17 cellular contexts compared by ENCODE assay signal in genomic region chr6:137792160-137793033, GRCh38.
DNase-seq lines count a peak whose midpoint lies in the region; ATAC-seq and TF ChIP-seq lines count a peak whose summit lies in the region.
"Had no signal": no experiment of that assay in that cellular context is flagged by ENCODE, and none has a peak within 500 bp of the region (broad histone marks: within the 10 kb centered on the region; RNA-seq: fewer than 3 reads in every experiment).

No MANE protein-coding gene starts in this region.

- no peak overlapping the region for H2AFZ ChIP-seq in smooth muscle cell (ENCODE audit: low read depth)
- no peak overlapping the region for H2AFZ ChIP-seq in osteoblast (ENCODE audit: low read length)

- no peak overlapping the region for H3K9ac ChIP-seq in smooth muscle cell (ENCODE audit: low read depth)

- TF ChIP-seq CTCF in smooth muscle cell (IDR thresholded peaks at IDR 0.05; ENCODE audit: borderline replicate concordance, insufficient read depth, poor library complexity, severe bottlenecking) (no peak), RWPE1 (conservative IDR thresholded peaks at IDR 0.05; ENCODE audit: low read depth) (no peak), osteoblast (IDR thresholded peaks at IDR 0.05; ENCODE audit: extremely low read depth, low read depth, low read length) (no peak)

- H3K27ac ChIP-seq in smooth muscle cell (ENCODE audit: low read depth) = peak overlapping the region; percentile 25
- no peak overlapping the region for H3K27ac ChIP-seq in RWPE1
- no peak overlapping the region for H3K27ac ChIP-seq in osteoblast (ENCODE audit: low read depth, low read length)
- H3K27ac ChIP-seq: prostate gland, tibial artery had no signal

- H3K4me2 ChIP-seq in smooth muscle cell (peak overlapping the region; percentile 34), osteoblast (ENCODE audit: insufficient read depth, low read length) (no peak overlapping the region)

- H3K9me3 ChIP-seq in smooth muscle cell (replicated peaks; ENCODE audit: low read depth) (no peaks in the 10 kb centered on the region), osteoblast (ENCODE audit: low read depth, low read length) (no peaks in the 10 kb centered on the region)
- H3K9me3 ChIP-seq: left ventricle myocardium inferior, prostate gland, tibial artery had no signal

- H3K4me1 Mint-ChIP-seq in activated CD4-positive, alpha-beta T cell treated with anti-CD3 and anti-CD28 coated beads, Interleukin-2, amount 10 ng/mL, durations not matched to agents 24 days and 14 days = peaks cover 64% of the 10 kb centered on the region
- peaks cover 62% of the 10 kb centered on the region for H3K4me1 Mint-ChIP-seq in T-helper 1 cell treated with Interleukin-12 subunit alpha and Interleukin-12 subunit beta and Interleukin-4 antibody, amounts not matched to agents 30 μg/mL and 1 μg/mL, for 36 hours (ENCODE audit: low read depth)

- H3K27ac Mint-ChIP-seq in activated CD4-positive, alpha-beta T cell treated with anti-CD3 and anti-CD28 coated beads, Interleukin-2, amount 10 ng/mL, durations not matched to agents 24 days and 14 days = peak overlapping the region; percentile 87
- H3K27ac Mint-ChIP-seq in T-helper 1 cell treated with Interleukin-12 subunit alpha and Interleukin-12 subunit beta and Interleukin-4 antibody, amounts not matched to agents 30 μg/mL and 1 μg/mL, for 36 hours = peak overlapping the region; percentile 67

- intact Hi-C loops in activated CD4-positive, alpha-beta T cell treated with anti-CD3 and anti-CD28 coated beads, Interleukin-2, amount 10 ng/mL, durations not matched to agents 24 days and 14 days (cut with micrococcal nuclease) = loop anchor here (1.0 to 5.0 kb wide), 7 partner anchors 19 to 135 kb away; no protein-coding TSS in a partner anchor

- H3K4me1 ChIP-seq in smooth muscle cell (ENCODE audit: low read depth) = no peaks in the 10 kb centered on the region
- H3K4me1 ChIP-seq in osteoblast (ENCODE audit: insufficient read depth, low read length) = no peaks in the 10 kb centered on the region
- H3K4me1 ChIP-seq: prostate gland, tibial artery had no signal

- CTCF ChIA-PET in RWPE1 (lab: Yijun Ruan, JAX) = no interaction called here

- peak overlapping the region; percentile 46 for H3K4me3 Mint-ChIP-seq in activated CD4-positive, alpha-beta T cell treated with anti-CD3 and anti-CD28 coated beads, Interleukin-2, amount 10 ng/mL, durations not matched to agents 24 days and 14 days
- peak overlapping the region; percentile 31 for H3K4me3 Mint-ChIP-seq in T-helper 1 cell treated with Interleukin-12 subunit alpha and Interleukin-12 subunit beta and Interleukin-4 antibody, amounts not matched to agents 30 μg/mL and 1 μg/mL, for 36 hours

- H3K4me3 ChIP-seq in smooth muscle cell (no peak overlapping the region), osteoblast (ENCODE audit: insufficient read depth, low read length) (no peak overlapping the region)
- H3K4me3 ChIP-seq: left ventricle myocardium inferior, prostate gland, tibial artery had no signal

- DNase-seq in activated CD4-positive, alpha-beta T cell treated with anti-CD3 and anti-CD28 coated beads, Interleukin-2, amount 10 ng/mL, durations not matched to agents 24 days and 14 days = no peak
- DNase-seq in activated CD4-positive, alpha-beta T cell treated with anti-CD3 and anti-CD28 coated beads for 4 hours = no peak
- no peak for DNase-seq in smooth muscle cell (lab: John Stamatoyannopoulos, UW; ENCODE audit: unreplicated experiment)
- no peak for DNase-seq in RWPE1 (ENCODE audit: low spot score)
- DNase-seq in osteoblast (ENCODE audit: insufficient read length, low spot score, missing footprints) = no peak
- DNase-seq: activated CD4-positive, alpha-beta T cell treated with anti-CD3 and anti-CD28 coated beads, Interleukin-2, amount 50 U/mL, for 48 hours; central memory CD4-positive, alpha-beta T cell; COR-L47; left ventricle myocardium inferior; NCI-H1092; NK-92 treated with Interleukin-12 subunit alpha and Interleukin-12 subunit beta, amount 100 ng/mL, for 24 hours; Right ventricle myocardium superior; tibial artery had no signal

- peak; percentile 40 for ATAC-seq in GM18517 (IDR thresholded peaks at IDR 0.05; ENCODE audit: unreplicated experiment)
- no peak for ATAC-seq in HG03039 (IDR thresholded peaks at IDR 0.05; ENCODE audit: unreplicated experiment)

- peaks cover 2% of the 10 kb centered on the region for H3K36me3 Mint-ChIP-seq in activated CD4-positive, alpha-beta T cell treated with anti-CD3 and anti-CD28 coated beads, Interleukin-2, amount 10 ng/mL, durations not matched to agents 24 days and 14 days (ENCODE audit: low read depth)
- H3K36me3 Mint-ChIP-seq in T-helper 1 cell treated with Interleukin-12 subunit alpha and Interleukin-12 subunit beta and Interleukin-4 antibody, amounts not matched to agents 30 μg/mL and 1 μg/mL, for 36 hours (ENCODE audit: low read depth) = peaks cover 14% of the 10 kb centered on the region

- H3F3A ChIP-seq in smooth muscle cell (ENCODE audit: low read depth) = no peaks in the 10 kb centered on the region

- H3K79me2 ChIP-seq in smooth muscle cell (ENCODE audit: low read depth) = no peaks in the 10 kb centered on the region
- H3K79me2 ChIP-seq in osteoblast (ENCODE audit: insufficient read depth, low read length) = no peaks in the 10 kb centered on the region

- H3K27me3 Mint-ChIP-seq in activated CD4-positive, alpha-beta T cell treated with anti-CD3 and anti-CD28 coated beads, Interleukin-2, amount 10 ng/mL, durations not matched to agents 24 days and 14 days = no peaks in the 10 kb centered on the region
- no peaks in the 10 kb centered on the region for H3K27me3 Mint-ChIP-seq in T-helper 1 cell treated with Interleukin-12 subunit alpha and Interleukin-12 subunit beta and Interleukin-4 antibody, amounts not matched to agents 30 μg/mL and 1 μg/mL, for 36 hours (ENCODE audit: low read depth)

- POLR2A ChIA-PET in RWPE1 (lab: Yijun Ruan, JAX; ENCODE audit: low non-redundant PET) = no interaction called here

- WGBS in smooth muscle cell (ENCODE audit: low lambda C conversion rate) = 81% methylated on average over 6 of the region's 6 CpGs

- no peaks in the 10 kb centered on the region for H3K36me3 ChIP-seq in smooth muscle cell (ENCODE audit: low read depth)
- no peaks in the 10 kb centered on the region for H3K36me3 ChIP-seq in osteoblast (ENCODE audit: insufficient read depth, low read length)
- H3K36me3 ChIP-seq: left ventricle myocardium inferior, prostate gland, tibial artery had no signal

- H3K27me3 ChIP-seq in smooth muscle cell (ENCODE audit: low read depth) (no peaks in the 10 kb centered on the region), osteoblast (ENCODE audit: insufficient read depth, low read length) (no peaks in the 10 kb centered on the region)
- H3K27me3 ChIP-seq: tibial artery had no signal

- H4K20me1 ChIP-seq in smooth muscle cell (ENCODE audit: low read depth) = no peaks in the 10 kb centered on the region
- H4K20me1 ChIP-seq in osteoblast (ENCODE audit: insufficient read depth, low read length) = no peaks in the 10 kb centered on the region

- peaks cover 4% of the 10 kb centered on the region for H3K9me3 Mint-ChIP-seq in activated CD4-positive, alpha-beta T cell treated with anti-CD3 and anti-CD28 coated beads, Interleukin-2, amount 10 ng/mL, durations not matched to agents 24 days and 14 days
- no peaks in the 10 kb centered on the region for H3K9me3 Mint-ChIP-seq in T-helper 1 cell treated with Interleukin-12 subunit alpha and Interleukin-12 subunit beta and Interleukin-4 antibody, amounts not matched to agents 30 μg/mL and 1 μg/mL, for 36 hours
